Comparison of ENCODE assay signal across 8 cellular contexts in genomic region chr2:101820519-101820918, GRCh38.
DNase-seq lines count a peak whose midpoint lies in the region; ATAC-seq lines count a peak whose summit lies in the region.

No MANE protein-coding gene starts in this region.

- peak overlapping the region; percentile 44 for H3K27ac Mint-ChIP-seq in central memory CD8-positive, alpha-beta T cell (ENCODE audit: low read depth)
- H3K27ac Mint-ChIP-seq in naive thymus-derived CD8-positive, alpha-beta T cell = peak overlapping the region; percentile 24 to 81 (median 58)

- DNase-seq in DMS 273 (lab: John Stamatoyannopoulos, UW; ENCODE audit: unreplicated experiment) (peak; percentile 21), DMS 273 treated with DMSO at 0.1 percent for 48 hours (lab: John Stamatoyannopoulos, UW) (no peak), MV-4-11 (lab: John Stamatoyannopoulos, UW) (peak; percentile 56), COLO829 (ENCODE audit: low spot score) (no peak), dedifferentiated amniotic fluid mesenchymal stem cell (ENCODE audit: extremely low spot score) (no peak)
- DNase-seq in central memory CD8-positive, alpha-beta T cell (ENCODE audit: low spot score in 2 of 2) = no peak
- DNase-seq in naive thymus-derived CD8-positive, alpha-beta T cell = no peak

- no peaks in the 10 kb centered on the region for H3K9me3 Mint-ChIP-seq in central memory CD8-positive, alpha-beta T cell
- H3K9me3 Mint-ChIP-seq in naive thymus-derived CD8-positive, alpha-beta T cell = no peaks in the 10 kb centered on the region

- peaks cover 62% of the 10 kb centered on the region for H3K4me1 Mint-ChIP-seq in central memory CD8-positive, alpha-beta T cell
- peaks cover 40 to 79% (median 76%) of the 10 kb centered on the region in 4 donors for H3K4me1 Mint-ChIP-seq in naive thymus-derived CD8-positive, alpha-beta T cell

- H3K4me3 Mint-ChIP-seq in central memory CD8-positive, alpha-beta T cell = no peak overlapping the region
- H3K4me3 Mint-ChIP-seq in naive thymus-derived CD8-positive, alpha-beta T cell = no peak overlapping the region

- ATAC-seq in central memory CD8-positive, alpha-beta T cell (replicated peaks; ENCODE audit: extremely low read depth, poor library complexity, severe bottlenecking) = no peak
- no peak for ATAC-seq in naive thymus-derived CD8-positive, alpha-beta T cell
- ATAC-seq in GM19452 (IDR thresholded peaks at IDR 0.05; ENCODE audit: unreplicated experiment) = no peak

- POLR2A ChIA-PET in naive thymus-derived CD8-positive, alpha-beta T cell (lab: Charles Lee) = no interaction called here

- peaks cover 2% of the 10 kb centered on the region for H3K36me3 Mint-ChIP-seq in central memory CD8-positive, alpha-beta T cell (ENCODE audit: insufficient read depth)
- H3K36me3 Mint-ChIP-seq in naive thymus-derived CD8-positive, alpha-beta T cell = peaks cover 0 to 10% (median 0%) of the 10 kb centered on the region in 3 donors

- no peaks in the 10 kb centered on the region for H3K27me3 Mint-ChIP-seq in central memory CD8-positive, alpha-beta T cell
- no peaks in the 10 kb centered on the region for H3K27me3 Mint-ChIP-seq in naive thymus-derived CD8-positive, alpha-beta T cell

Comparison
In these comparisons a context has a peak if more than half of its experiments do, and no peak if none do; other contexts are left out.
1. DNase-seq: peak in DMS 273 (single experiment) and MV-4-11 (single experiment); none in DMS 273 treated with DMSO at 0.1 percent for 48 hours (single experiment), central memory CD8-positive, alpha-beta T cell (0 of 2), naive thymus-derived CD8-positive, alpha-beta T cell (0 of 10), COLO829 (single experiment) and dedifferentiated amniotic fluid mesenchymal stem cell (single experiment).